In the genomic region with DNA sequence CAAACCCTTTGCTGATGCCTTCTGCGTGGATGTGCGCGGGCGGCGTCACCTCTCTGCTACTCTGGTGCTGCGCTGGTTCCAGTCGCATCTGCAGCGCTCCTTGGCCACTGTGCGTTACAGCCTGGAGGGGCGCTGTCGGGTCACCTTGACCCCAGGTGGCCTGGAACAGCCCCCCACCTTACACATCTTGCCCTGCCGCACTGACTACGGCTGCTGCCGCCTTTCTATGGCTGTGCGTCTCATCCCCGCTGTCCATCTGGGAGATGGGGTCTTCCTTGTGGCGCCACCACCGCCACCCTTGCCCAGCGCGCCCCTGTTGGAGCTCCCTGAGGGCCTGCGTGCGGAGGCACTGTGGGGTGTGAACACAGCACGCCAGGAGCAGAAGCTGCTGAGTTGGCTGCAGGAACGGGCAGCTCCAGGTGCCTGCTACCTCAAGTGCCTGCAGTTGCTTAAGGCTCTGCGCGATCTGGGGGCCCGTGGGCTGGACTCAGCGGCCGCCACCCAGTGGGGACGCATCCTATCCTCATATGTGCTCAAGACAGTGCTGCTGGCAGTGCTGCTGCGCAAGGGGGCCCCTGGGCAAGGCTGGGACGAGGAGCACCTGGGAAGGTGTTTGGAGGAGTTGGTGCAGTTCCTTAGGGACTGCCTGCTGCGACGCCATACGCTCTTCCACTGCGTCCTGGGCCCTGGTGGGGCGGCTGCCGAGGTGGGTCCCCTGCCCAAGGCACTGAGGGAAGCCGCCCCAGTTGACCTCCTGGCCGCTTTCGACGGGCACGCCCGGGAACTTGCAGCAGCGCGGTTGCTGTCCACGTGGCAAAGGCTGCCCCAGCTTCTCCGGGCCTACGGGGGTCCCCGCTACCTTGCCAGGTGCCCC, we compare ENCODE assay signal across 1 cellular context.
TF ChIP-seq lines count a peak whose summit lies in the region.

No MANE protein-coding gene starts in this region.

TF ChIP-seq in GM12878, 131 proteins besides CTCF, POLR2A, EP300 and RAD21:
- TF ChIP-seq KAT2A (conservative IDR thresholded peaks at IDR 0.05; ENCODE audit: control insufficient read depth, low read depth, low read length) (no peak), RUNX3 (IDR thresholded peaks at IDR 0.05; ENCODE audit: low read length) (no peak), SUPT20H (IDR thresholded peaks at IDR 0.05; ENCODE audit: borderline replicate concordance, control insufficient read depth, low read depth, low read length) (no peak), NFIC (IDR thresholded peaks at IDR 0.05; ENCODE audit: low read depth, low read length) (no peak), BHLHE40 (IDR thresholded peaks at IDR 0.05; ENCODE audit: borderline replicate concordance in 1 of 2, low read depth in 2 of 2, low read length in 1 of 2) (no peak), HCFC1 (IDR thresholded peaks at IDR 0.05; ENCODE audit: low read length) (no peak), POLR2AphosphoS5 (IDR thresholded peaks at IDR 0.05; ENCODE audit: low read length) (no peak), ELK1 (IDR thresholded peaks at IDR 0.05; ENCODE audit: low read depth, low read length) (no peak), CREM (IDR thresholded peaks at IDR 0.05; ENCODE audit: low read depth) (no peak), CBX5 (IDR thresholded peaks at IDR 0.05; ENCODE audit: low read depth) (no peak), RAD51 (IDR thresholded peaks at IDR 0.05) (no peak), IRF5 (IDR thresholded peaks at IDR 0.05; ENCODE audit: borderline replicate concordance) (no peak), BRCA1 (IDR thresholded peaks at IDR 0.05; ENCODE audit: low read depth, low read length) (no peak), ZBTB11 (CRISPR knock-in tag; IDR thresholded peaks at IDR 0.05) (no peak), DPF2 (IDR thresholded peaks at IDR 0.05) (no peak), ZBTB40 (IDR thresholded peaks at IDR 0.05; ENCODE audit: borderline replicate concordance) (no peak), IKZF1 (conservative IDR thresholded peaks at IDR 0.05) (no peak), GATAD2B (conservative IDR thresholded peaks at IDR 0.05; ENCODE audit: low read depth) (no peak)
- TF ChIP-seq, protein P1, sequence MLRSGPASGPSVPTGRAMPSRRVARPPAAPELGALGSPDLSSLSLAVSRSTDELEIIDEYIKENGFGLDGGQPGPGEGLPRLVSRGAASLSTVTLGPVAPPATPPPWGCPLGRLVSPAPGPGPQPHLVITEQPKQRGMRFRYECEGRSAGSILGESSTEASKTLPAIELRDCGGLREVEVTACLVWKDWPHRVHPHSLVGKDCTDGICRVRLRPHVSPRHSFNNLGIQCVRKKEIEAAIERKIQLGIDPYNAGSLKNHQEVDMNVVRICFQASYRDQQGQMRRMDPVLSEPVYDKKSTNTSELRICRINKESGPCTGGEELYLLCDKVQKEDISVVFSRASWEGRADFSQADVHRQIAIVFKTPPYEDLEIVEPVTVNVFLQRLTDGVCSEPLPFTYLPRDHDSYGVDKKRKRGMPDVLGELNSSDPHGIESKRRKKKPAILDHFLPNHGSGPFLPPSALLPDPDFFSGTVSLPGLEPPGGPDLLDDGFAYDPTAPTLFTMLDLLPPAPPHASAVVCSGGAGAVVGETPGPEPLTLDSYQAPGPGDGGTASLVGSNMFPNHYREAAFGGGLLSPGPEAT (IDR thresholded peaks at IDR 0.05; ENCODE audit: low read depth), result no peak
- TF ChIP-seq, protein P2, sequence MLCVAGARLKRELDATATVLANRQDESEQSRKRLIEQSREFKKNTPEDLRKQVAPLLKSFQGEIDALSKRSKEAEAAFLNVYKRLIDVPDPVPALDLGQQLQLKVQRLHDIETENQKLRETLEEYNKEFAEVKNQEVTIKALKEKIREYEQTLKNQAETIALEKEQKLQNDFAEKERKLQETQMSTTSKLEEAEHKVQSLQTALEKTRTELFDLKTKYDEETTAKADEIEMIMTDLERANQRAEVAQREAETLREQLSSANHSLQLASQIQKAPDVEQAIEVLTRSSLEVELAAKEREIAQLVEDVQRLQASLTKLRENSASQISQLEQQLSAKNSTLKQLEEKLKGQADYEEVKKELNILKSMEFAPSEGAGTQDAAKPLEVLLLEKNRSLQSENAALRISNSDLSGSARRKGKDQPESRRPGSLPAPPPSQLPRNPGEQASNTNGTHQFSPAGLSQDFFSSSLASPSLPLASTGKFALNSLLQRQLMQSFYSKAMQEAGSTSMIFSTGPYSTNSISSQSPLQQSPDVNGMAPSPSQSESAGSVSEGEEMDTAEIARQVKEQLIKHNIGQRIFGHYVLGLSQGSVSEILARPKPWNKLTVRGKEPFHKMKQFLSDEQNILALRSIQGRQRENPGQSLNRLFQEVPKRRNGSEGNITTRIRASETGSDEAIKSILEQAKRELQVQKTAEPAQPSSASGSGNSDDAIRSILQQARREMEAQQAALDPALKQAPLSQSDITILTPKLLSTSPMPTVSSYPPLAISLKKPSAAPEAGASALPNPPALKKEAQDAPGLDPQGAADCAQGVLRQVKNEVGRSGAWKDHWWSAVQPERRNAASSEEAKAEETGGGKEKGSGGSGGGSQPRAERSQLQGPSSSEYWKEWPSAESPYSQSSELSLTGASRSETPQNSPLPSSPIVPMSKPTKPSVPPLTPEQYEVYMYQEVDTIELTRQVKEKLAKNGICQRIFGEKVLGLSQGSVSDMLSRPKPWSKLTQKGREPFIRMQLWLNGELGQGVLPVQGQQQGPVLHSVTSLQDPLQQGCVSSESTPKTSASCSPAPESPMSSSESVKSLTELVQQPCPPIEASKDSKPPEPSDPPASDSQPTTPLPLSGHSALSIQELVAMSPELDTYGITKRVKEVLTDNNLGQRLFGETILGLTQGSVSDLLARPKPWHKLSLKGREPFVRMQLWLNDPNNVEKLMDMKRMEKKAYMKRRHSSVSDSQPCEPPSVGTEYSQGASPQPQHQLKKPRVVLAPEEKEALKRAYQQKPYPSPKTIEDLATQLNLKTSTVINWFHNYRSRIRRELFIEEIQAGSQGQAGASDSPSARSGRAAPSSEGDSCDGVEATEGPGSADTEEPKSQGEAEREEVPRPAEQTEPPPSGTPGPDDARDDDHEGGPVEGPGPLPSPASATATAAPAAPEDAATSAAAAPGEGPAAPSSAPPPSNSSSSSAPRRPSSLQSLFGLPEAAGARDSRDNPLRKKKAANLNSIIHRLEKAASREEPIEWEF (IDR thresholded peaks at IDR 0.05; ENCODE audit: insufficient replicate concordance, low read depth, low read length), result no peak
